ENCODE assay signal across 8 cellular contexts in the genomic region with DNA sequence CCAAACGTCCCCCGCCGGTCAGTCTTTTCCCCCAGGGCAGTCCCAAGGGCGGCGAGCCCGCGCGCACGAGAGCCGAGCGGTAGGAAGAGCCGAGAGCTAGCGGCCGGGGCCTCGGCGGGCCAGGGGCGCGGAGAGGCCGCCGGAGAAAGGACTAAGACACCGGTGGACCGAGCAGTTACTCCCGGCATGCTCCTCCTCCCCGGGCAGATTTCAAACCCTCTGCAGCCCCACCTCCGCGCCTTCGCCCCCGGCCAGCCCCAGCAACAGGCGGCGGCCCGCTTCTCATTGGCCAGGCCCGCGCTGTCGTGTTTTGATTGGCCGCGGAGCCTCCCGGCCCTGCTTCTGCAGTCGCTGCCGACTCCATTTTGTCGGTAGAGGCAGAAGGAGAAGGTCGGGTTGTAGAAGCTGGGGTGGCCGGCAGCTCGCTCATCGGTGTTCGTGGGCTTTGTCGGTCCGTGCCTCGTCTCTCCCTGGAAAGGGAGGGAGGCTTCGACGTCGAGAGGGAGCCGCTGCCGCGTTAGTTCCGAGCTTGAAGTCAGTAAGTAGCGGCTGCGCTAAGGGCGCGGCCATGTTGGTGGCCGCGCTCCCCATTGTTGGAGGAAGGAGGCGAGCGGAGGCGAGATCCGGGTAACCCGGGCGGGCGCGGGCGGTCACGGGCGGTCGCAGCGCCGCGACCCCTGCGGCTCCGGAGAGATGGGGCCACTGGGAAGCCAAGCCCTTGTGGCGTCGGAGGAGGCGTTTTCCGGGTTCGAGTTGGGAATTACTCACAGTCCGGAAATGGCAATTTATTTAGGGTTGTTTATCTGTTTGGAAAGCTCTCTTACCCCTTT. TPM values are rescaled to one million over a fixed set of nuclear protein-coding genes. Genes with fewer than 3 reads are reported as not detected.
A peak's percentile ranks its signal among the peaks of the same experiment; 100 is the strongest.
DNase-seq lines count a peak whose midpoint lies in the region; ATAC-seq and TF ChIP-seq lines count a peak whose summit lies in the region.

A gene with protein sequence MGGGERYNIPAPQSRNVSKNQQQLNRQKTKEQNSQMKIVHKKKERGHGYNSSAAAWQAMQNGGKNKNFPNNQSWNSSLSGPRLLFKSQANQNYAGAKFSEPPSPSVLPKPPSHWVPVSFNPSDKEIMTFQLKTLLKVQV (plus strand): TSS at position 368 of the 830 bp plus-strand sequence. CDS start 1,630 bp downstream, outside the sequence.

- H3K9ac ChIP-seq in adipocyte (ENCODE audit: low read length) = peak within 1 kb of the TSS; percentile 98
- peak within 1 kb of the TSS; percentile 98 for H3K9ac ChIP-seq in trophoblast cell (ENCODE audit: low read length)

- no peaks in the 10 kb centered on the region for H3K9me3 ChIP-seq in adipocyte (ENCODE audit: control insufficient read depth, low read length)
- no peaks in the 10 kb centered on the region for H3K9me3 ChIP-seq in trophoblast cell (ENCODE audit: insufficient read depth, low read depth, low read length)
- no peaks in the 10 kb centered on the region for H3K9me3 ChIP-seq in transverse colon

- H3K18ac ChIP-seq in trophoblast cell (ENCODE audit: low read length) = peak within 1 kb of the TSS; percentile 97

- peak within 1 kb of the TSS; percentile 93 for H2BK5ac ChIP-seq in trophoblast cell (ENCODE audit: low read depth, low read length, poor library complexity)

- in situ Hi-C loops in transverse colon (cut with MboI; ENCODE audit: low pct_ligation_motif_present in 1 of 4, low pct_unique_long_range_greater_than_20kb in 1 of 4, low sequenced_read_pairs in 3 of 4) = no loop called here

- no peak within 1 kb of the TSS for H3K23ac ChIP-seq in trophoblast cell (ENCODE audit: low read length)

- peak within 1 kb of the TSS; percentile 97 for H3K4ac ChIP-seq in trophoblast cell (ENCODE audit: low read depth, low read length)

- H2AFZ ChIP-seq in trophoblast cell (ENCODE audit: insufficient read depth, low read length, poor library complexity) = peak within 1 kb of the TSS; percentile 79

- TF ChIP-seq CTCF in transverse colon (IDR thresholded peaks at IDR 0.05) = peak in 1 of 5 experiments; percentile 10

- TF ChIP-seq EP300 in transverse colon (IDR thresholded peaks at IDR 0.05; ENCODE audit: low read depth) = no peak

- no peak within 1 kb of the TSS for H2BK12ac ChIP-seq in trophoblast cell (ENCODE audit: low read length)

- peak within 1 kb of the TSS; percentile 96 for H3K4me3 ChIP-seq in adipocyte (ENCODE audit: low read length)
- H3K4me3 ChIP-seq in trophoblast cell (ENCODE audit: low read depth, low read length) = peak within 1 kb of the TSS; percentile 94
- H3K4me3 ChIP-seq in transverse colon = peak within 1 kb of the TSS; percentile 49 to 89 (median 78)

- H4K12ac ChIP-seq in trophoblast cell (ENCODE audit: low read depth, low read length) = peak within 1 kb of the TSS; percentile 86

- H3K27me3 ChIP-seq in adipocyte (replicated peaks; ENCODE audit: control insufficient read depth, insufficient read depth, low read length) (no peaks in the 10 kb centered on the region), trophoblast cell (ENCODE audit: insufficient read depth, low read length) (no peaks in the 10 kb centered on the region), transverse colon (no peaks in the 10 kb centered on the region)

- TF ChIP-seq POLR2A in GM10847 (IDR thresholded peaks at IDR 0.05; ENCODE audit: extremely low read depth, insufficient read length) (peak; percentile 83), transverse colon (IDR thresholded peaks at IDR 0.05) (peak; percentile 96)

- H2AK5ac ChIP-seq in trophoblast cell (ENCODE audit: low read length) = peak within 1 kb of the TSS; percentile 96

- peak within 1 kb of the TSS; percentile 93 for H3K14ac ChIP-seq in trophoblast cell (ENCODE audit: low read length)

- intact Hi-C loops in Right ventricle myocardium superior (cut with DNase I) (no loop called here), transverse colon (cut with DNase I; ENCODE audit: low total_unique reads) (loop anchor here (5.0 kb wide), 1 partner anchor 63 kb away; no protein-coding TSS in a partner anchor)

- ATAC-seq in HG02763 (IDR thresholded peaks at IDR 0.05; ENCODE audit: unreplicated experiment) = peak; percentile 78
- ATAC-seq in Right ventricle myocardium superior (ENCODE audit: poor library complexity) = peak; percentile 97

- H2BK120ac ChIP-seq in trophoblast cell (ENCODE audit: insufficient read depth, low read length, poor library complexity) = peak within 1 kb of the TSS; percentile 90

- peaks cover 35% of the 10 kb centered on the region for H3K4me1 ChIP-seq in adipocyte (ENCODE audit: control insufficient read depth, insufficient read depth, low read length)
- peaks cover 8 to 14% of the 10 kb centered on the region in 2 experiments for H3K4me1 ChIP-seq in trophoblast cell (ENCODE audit: control insufficient read depth in 1 of 2, insufficient read depth in 2 of 2, low read length in 2 of 2)
- peaks cover 16 to 56% (median 32%) of the 10 kb centered on the region in 4 donors for H3K4me1 ChIP-seq in transverse colon

- peak within 1 kb of the TSS; percentile 97 for H4K91ac ChIP-seq in trophoblast cell (ENCODE audit: low read depth, low read length)

- peaks cover 32% of the 10 kb centered on the region for H3K36me3 ChIP-seq in adipocyte (ENCODE audit: control insufficient read depth, insufficient read depth, low read length, severe bottlenecking)
- peaks cover 0 to 4% of the 10 kb centered on the region in 2 experiments for H3K36me3 ChIP-seq in trophoblast cell (ENCODE audit: control insufficient read depth in 1 of 2, insufficient read depth in 2 of 2, low read length in 2 of 2)
- H3K36me3 ChIP-seq in transverse colon = peaks cover 0 to 3% (median 0%) of the 10 kb centered on the region in 4 donors

- H3K79me2 ChIP-seq in trophoblast cell (ENCODE audit: control insufficient read depth, insufficient read depth, low read length, poor library complexity) = peaks cover 9% of the 10 kb centered on the region

- WGBS in trophoblast cell (ENCODE audit: extremely low coverage, insufficient coverage, insufficient read length) = no CpG with 5 or more reads among the region's 84 CpGs
- 0 to 5% methylated on average over 3 to 49 of the region's 84 CpGs for WGBS in transverse colon (ENCODE audit: low coverage in 1 of 2), 2 donors

- peaks cover 13% of the 10 kb centered on the region for H3K79me1 ChIP-seq in trophoblast cell (ENCODE audit: low read length)

- H4K8ac ChIP-seq in trophoblast cell (ENCODE audit: low read depth, low read length) = peak within 1 kb of the TSS; percentile 96

- peak within 1 kb of the TSS; percentile 89 for H3K4me2 ChIP-seq in trophoblast cell (ENCODE audit: low read length)

- DNase-seq in NCI-H1417 treated with DMSO at 0.1 percent for 48 hours (lab: John Stamatoyannopoulos, UW) = peak; percentile 81
- DNase-seq in T follicular helper cell (ENCODE audit: low read depth) = peak; percentile 94
- DNase-seq in adipocyte (ENCODE audit: low read depth) = peak; percentile 99
- peak; percentile 98 for DNase-seq in Right ventricle myocardium superior
- peak; percentile 98 for DNase-seq in trophoblast cell
- DNase-seq in transverse colon = peak; percentile 98

- H3K27ac ChIP-seq in trophoblast cell (ENCODE audit: low read depth, low read length) (peak within 1 kb of the TSS; percentile 100), transverse colon (peak within 1 kb of the TSS; percentile 96 to 99 (median 98))

RNA-seq across cellular contexts. Expression of the gene that starts here (rescaled TPM):
- 74.2 TPM for total RNA-seq in Right ventricle myocardium superior
- 125 and 134 TPM in 2 replicates for polyA plus RNA-seq in trophoblast cell (2013)
- total RNA-seq in transverse colon = 100 to 1,000 TPM in 2 of 4 donors, 10 to 100 TPM in 2; 98.0 to 136 (median 111) TPM

Comparison
In these comparisons a context has a peak if more than half of its experiments do, and no peak if none do; other contexts are left out.
1. Peak in every context shown above with its lines: DNase-seq, ATAC-seq, H3K4me3 ChIP-seq and H3K27ac ChIP-seq.